Comparison of ENCODE assay signal across 8 cellular contexts in the genomic region with DNA sequence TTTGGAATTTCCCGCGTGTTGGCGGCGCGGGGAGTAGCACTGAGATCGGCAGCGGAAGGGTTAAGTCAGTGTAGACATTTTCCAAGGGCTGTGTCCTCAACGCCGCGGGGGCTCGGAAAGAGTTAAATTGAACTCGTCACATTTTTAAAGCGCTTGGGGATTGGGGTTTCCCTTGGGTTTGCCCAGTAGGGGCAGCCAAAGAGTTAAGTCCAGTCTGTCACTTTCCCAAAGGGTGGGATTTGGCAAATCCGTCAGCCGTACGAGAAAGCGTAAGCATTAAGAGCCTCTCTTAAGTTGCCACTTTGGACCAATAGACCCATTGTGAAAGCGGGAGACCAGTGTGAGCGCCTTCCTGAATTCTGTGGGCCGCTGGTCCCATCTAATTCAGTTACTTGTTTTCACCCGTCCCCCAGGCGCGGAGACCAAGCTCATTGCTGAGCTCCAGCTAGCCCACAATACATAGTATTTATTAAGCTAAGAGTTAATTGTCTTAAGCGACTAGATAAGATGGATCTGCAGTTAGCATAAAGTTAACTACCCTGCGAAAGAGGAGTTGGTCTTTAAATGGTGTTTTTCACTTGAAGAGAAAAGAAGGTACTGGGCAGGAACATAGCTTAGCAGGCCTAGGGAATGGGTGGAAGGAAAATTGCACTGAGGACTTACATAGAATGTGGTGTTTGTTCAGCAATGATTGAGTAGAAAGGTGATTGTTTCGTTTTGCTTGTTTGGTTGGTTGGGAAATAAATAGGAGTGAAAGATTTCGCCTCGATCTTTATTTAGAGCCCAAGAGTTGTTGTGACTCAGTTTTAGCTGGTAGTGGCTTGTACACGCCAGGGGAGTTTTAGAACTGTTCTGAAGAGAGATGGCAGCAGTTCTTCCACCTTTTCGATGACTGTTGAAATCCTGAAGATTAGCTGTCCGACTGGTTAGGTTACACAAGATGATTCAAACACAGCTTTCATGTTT. TPM values are rescaled to one million over a fixed set of nuclear protein-coding genes. Genes with fewer than 3 reads are reported as not detected.
DNase-seq lines count a peak whose midpoint lies in the region; ATAC-seq and TF ChIP-seq lines count a peak whose summit lies in the region.

No MANE protein-coding gene starts in this region.

- H3K4me3 ChIP-seq in WERI-Rb-1 (ENCODE audit: low read depth, low read length): peak overlapping the region; percentile 85
- peak overlapping the region; percentile 92 for H3K4me3 ChIP-seq in coronary artery

- H3K4me1 Mint-ChIP-seq in CD14-positive monocyte: peaks cover 40% of the 10 kb centered on the region

- DNase-seq in CD14-positive monocyte (ENCODE audit: low spot score): peak; percentile 63
- DNase-seq in HPDE6-E6E7 (ENCODE audit: extremely low spot score): peak; percentile 40
- peak; percentile 48 for DNase-seq in WERI-Rb-1
- no peak for DNase-seq in coronary artery (ENCODE audit: low spot score)
- DNase-seq in left colon: peak; percentile 38 to 45
- DNase-seq in stimulated activated CD4-positive, alpha-beta T cell treated with anti-CD3 and anti-CD28 coated beads, Interleukin-4, amount 100 ng/mL, for 48 hours (ENCODE audit: low read depth in 2 of 2): peak; percentile 6 to 13
- no peak for DNase-seq in GM19240 (ENCODE audit: insufficient read length, low spot score)

- no peaks in the 10 kb centered on the region for H3K27me3 ChIP-seq in WERI-Rb-1 (ENCODE audit: insufficient read depth, low read depth, severe bottlenecking)

- intact Hi-C loops in CD14-positive monocyte (cut with micrococcal nuclease) (loop anchor here (2.0 to 10.0 kb wide), 5 partner anchors 16 to 138 kb away; no protein-coding TSS in a partner anchor), left colon (cut with DNase I, micrococcal nuclease) (no loop called here)

- H3K9me3 ChIP-seq in WERI-Rb-1 (ENCODE audit: severe bottlenecking): no peaks in the 10 kb centered on the region

- H3K9me3 Mint-ChIP-seq in CD14-positive monocyte: peaks cover 0 to 2% (median 0%) of the 10 kb centered on the region in 7 donors

- peak; percentile 28 for ATAC-seq in GM19438 (IDR thresholded peaks at IDR 0.05; ENCODE audit: low read depth, unreplicated experiment)
- ATAC-seq in left colon: peak; percentile 50

- no peaks in the 10 kb centered on the region for H3K27me3 Mint-ChIP-seq in CD14-positive monocyte (ENCODE audit: low read depth in 3 of 3)

- H3K27ac Mint-ChIP-seq in CD14-positive monocyte: peak overlapping the region; percentile 97 to 99 (median 99)

- TF ChIP-seq CTCF in CD14-positive monocyte (IDR thresholded peaks at IDR 0.05): no peak
- no peak for TF ChIP-seq CTCF in WERI-Rb-1 (IDR thresholded peaks at IDR 0.05; ENCODE audit: low read depth, low read length)
- no peak for TF ChIP-seq CTCF in coronary artery (IDR thresholded peaks at IDR 0.05)

- peaks cover 9% of the 10 kb centered on the region; the same call in 1 of the 2 replicates for H3K36me3 ChIP-seq in WERI-Rb-1

- H3K4me3 Mint-ChIP-seq in CD14-positive monocyte: peak overlapping the region; percentile 93 to 96

- H3K27ac ChIP-seq in WERI-Rb-1 (peak overlapping the region; percentile 84), coronary artery (peak overlapping the region; percentile 88)

- peaks cover 10 to 12% of the 10 kb centered on the region in 2 donors for H3K36me3 Mint-ChIP-seq in CD14-positive monocyte

RNA-seq across cellular contexts. Expression of a gene that starts 0.9 kb away (rescaled TPM):
- 100 to 1,000 TPM; 101 to 121 TPM for polyA plus RNA-seq in CD14-positive monocyte
- total RNA-seq in left colon: 10 to 100 TPM; 41.0 to 51.8 TPM

Comparison
In these comparisons a context has a peak if more than half of its experiments do, and no peak if none do; other contexts are left out.
1. DNase-seq: peak in CD14-positive monocyte (single experiment), HPDE6-E6E7 (single experiment), WERI-Rb-1 (single experiment), left colon (2 of 2) and stimulated activated CD4-positive, alpha-beta T cell treated with anti-CD3 and anti-CD28 coated beads, Interleukin-4, amount 100 ng/mL, for 48 hours (2 of 2); none in coronary artery (single experiment) and GM19240 (single experiment).
2. intact Hi-C loops: an anchor here in CD14-positive monocyte (2.0 to 10.0 kb wide); none called in left colon.